Comparison of ENCODE assay signal across 8 cellular contexts in the genomic region with DNA sequence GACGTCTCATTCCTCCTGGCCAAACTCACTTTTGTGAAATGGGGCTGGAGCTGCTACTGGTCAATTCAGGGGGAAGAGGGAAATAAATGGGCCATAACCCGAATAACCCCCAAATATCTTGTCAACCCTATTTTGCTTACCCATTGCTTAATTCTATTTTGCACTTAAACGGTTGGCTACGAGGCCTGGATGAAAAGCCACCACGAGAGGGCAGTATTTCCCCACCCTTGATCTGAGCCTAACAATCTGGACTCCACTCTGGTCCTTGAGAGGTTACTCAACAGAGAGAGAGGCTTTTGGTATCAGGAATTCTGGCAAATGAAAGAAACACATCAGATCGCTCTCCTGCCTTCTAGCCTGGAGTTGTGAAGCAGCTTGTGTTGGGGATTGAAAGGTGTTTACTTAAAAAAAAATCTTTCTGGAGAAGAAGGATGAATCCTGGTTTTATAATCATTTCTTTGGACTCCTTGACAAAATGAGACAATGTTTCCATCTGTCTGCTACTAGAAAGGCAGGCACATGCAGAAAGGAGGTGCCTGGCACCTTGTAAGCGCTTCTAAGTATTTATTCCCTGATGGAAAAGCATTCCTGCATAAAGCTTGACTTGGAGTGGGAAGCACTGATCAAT. TPM values are rescaled to one million over a fixed set of nuclear protein-coding genes. Genes with fewer than 3 reads are reported as not detected.
DNase-seq lines count a peak whose midpoint lies in the region; ATAC-seq and TF ChIP-seq lines count a peak whose summit lies in the region.

No MANE protein-coding gene starts in this region.

- 15 to 18% (median 17%) methylated on average over 7 of the region's 7 CpGs for WGBS in heart left ventricle, 4 donors

- intact Hi-C loops in heart left ventricle (cut with DNase I): loop anchor here in 9 of 10 donors (1.0 to 10.0 kb wide), 8 partner anchors 155 to 645 kb away; no protein-coding TSS in a partner anchor

- H3K27me3 Mint-ChIP-seq in activated naive CD8-positive, alpha-beta T cell treated with anti-CD3 and anti-CD28 coated beads, Interleukin-2, amount 50 U/mL, for 24 hours: peaks cover 11% of the 10 kb centered on the region

- H3K27ac ChIP-seq in heart left ventricle: no peak overlapping the region

- peaks cover 0 to 25% (median 5%) of the 10 kb centered on the region in 9 donors for H3K27me3 ChIP-seq in heart left ventricle

- H3K4me3 Mint-ChIP-seq in activated naive CD8-positive, alpha-beta T cell treated with anti-CD3 and anti-CD28 coated beads, Interleukin-2, amount 50 U/mL, for 24 hours: no peak overlapping the region

- DNase-seq in NCI-H1105 (lab: John Stamatoyannopoulos, UW): peak; percentile 76
- peak; percentile 55 for DNase-seq in SW480 (ENCODE audit: low spot score)
- peak; percentile 72 for DNase-seq in activated naive CD8-positive, alpha-beta T cell treated with anti-CD3 and anti-CD28 coated beads, Interleukin-2, amount 50 U/mL, for 24 hours
- peak in 4 of 5 donors; percentile 46 to 65 (median 54) for DNase-seq in heart left ventricle
- peak; percentile 85 for DNase-seq in retina

- no peak overlapping the region for H3K27ac Mint-ChIP-seq in activated naive CD8-positive, alpha-beta T cell treated with anti-CD3 and anti-CD28 coated beads, Interleukin-2, amount 50 U/mL, for 24 hours

- no peaks in the 10 kb centered on the region for H3K9me3 Mint-ChIP-seq in activated naive CD8-positive, alpha-beta T cell treated with anti-CD3 and anti-CD28 coated beads, Interleukin-2, amount 50 U/mL, for 24 hours

- H3K4me1 Mint-ChIP-seq in activated naive CD8-positive, alpha-beta T cell treated with anti-CD3 and anti-CD28 coated beads, Interleukin-2, amount 50 U/mL, for 24 hours: no peaks in the 10 kb centered on the region

- TF ChIP-seq CTCF in GM12874 (IDR thresholded peaks at IDR 0.05; ENCODE audit: insufficient read depth, low read depth, low read length): peak; percentile 80
- TF ChIP-seq CTCF in heart left ventricle (IDR thresholded peaks at IDR 0.05): peak in 11 of 12 donors; percentile 77 to 91 (median 85)

- peak; percentile 57 for ATAC-seq in activated naive CD8-positive, alpha-beta T cell treated with anti-CD3 and anti-CD28 coated beads, Interleukin-2, amount 50 U/mL, for 24 hours
- ATAC-seq in heart left ventricle: peak; percentile 61 to 84 (median 72)
- no peak for ATAC-seq in HG02678 (IDR thresholded peaks at IDR 0.05; ENCODE audit: unreplicated experiment)
- no peak for ATAC-seq in GM19397 (IDR thresholded peaks at IDR 0.05; ENCODE audit: unreplicated experiment)

- H3K9me3 ChIP-seq in heart left ventricle: no peaks in the 10 kb centered on the region

- no peak for TF ChIP-seq POLR2A in heart left ventricle (IDR thresholded peaks at IDR 0.05)

- H3K36me3 ChIP-seq in heart left ventricle: no peaks in the 10 kb centered on the region

- H3K4me1 ChIP-seq in heart left ventricle: no peaks in the 10 kb centered on the region

- no peaks in the 10 kb centered on the region for H3K36me3 Mint-ChIP-seq in activated naive CD8-positive, alpha-beta T cell treated with anti-CD3 and anti-CD28 coated beads, Interleukin-2, amount 50 U/mL, for 24 hours (ENCODE audit: low read depth)

- no peak overlapping the region for H3K4me3 ChIP-seq in heart left ventricle

RNA-seq across cellular contexts. Expression of gene FBXO21, which starts 22.4 kb away (rescaled TPM):
- total RNA-seq in heart left ventricle: 10 to 100 TPM; 32.6 to 82.4 (median 51.3) TPM
- 10 to 100 TPM; 10.9 to 23.9 TPM for polyA plus RNA-seq in heart left ventricle

Comparison
In these comparisons a context has a peak if more than half of its experiments do, and no peak if none do; other contexts are left out.
1. ATAC-seq: peak in activated naive CD8-positive, alpha-beta T cell treated with anti-CD3 and anti-CD28 coated beads, Interleukin-2, amount 50 U/mL, for 24 hours (single experiment) and heart left ventricle (4 of 4); none in HG02678 (single experiment) and GM19397 (single experiment).
2. Peak in every context shown above with its lines, with median percentiles within 50 percentile points of each other: DNase-seq.